In the genomic region with DNA sequence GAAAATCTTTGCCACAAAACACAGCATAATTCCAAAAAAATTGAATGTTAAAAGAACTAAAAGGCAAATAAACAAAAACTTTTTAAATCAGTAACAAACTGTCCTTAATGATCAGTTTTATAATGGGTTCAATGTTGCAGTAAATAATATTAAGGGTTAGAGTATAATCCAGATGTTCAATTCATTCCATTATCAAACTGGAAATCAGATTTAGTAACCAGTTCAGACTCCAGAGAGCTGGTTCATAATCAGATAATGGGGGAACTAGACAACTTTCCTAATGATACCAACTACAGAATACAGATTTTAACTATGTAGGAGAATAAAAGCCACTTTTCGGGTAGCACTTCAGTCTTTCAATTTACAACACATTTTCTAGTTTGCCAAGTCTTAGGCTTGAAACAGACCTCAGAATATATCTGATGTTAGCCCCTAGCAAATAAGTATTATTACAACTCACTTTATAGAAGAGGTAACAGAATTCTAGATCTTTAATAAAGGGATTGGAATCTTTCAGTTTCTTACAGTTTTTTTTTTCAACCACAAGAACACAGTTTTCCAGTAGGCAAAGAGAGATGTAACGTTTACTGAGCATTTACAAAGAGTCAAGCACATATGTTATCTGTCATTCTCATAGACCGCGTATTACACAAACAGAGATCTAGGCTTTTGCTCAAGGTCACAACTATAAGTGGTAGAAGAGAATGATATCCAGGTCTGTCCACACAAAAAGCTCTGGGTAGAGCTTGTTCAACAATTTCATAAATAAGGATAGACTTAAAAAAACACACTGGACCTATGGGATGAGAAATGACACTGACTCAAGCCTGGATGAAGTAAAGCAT, we compare ENCODE assay signal across 1 cellular context.
TF ChIP-seq lines count a peak whose summit lies in the region.

No MANE protein-coding gene starts in this region.

TF ChIP-seq in GM12878, 131 proteins besides CTCF, POLR2A, EP300 and RAD21:
- TF ChIP-seq MXI1 (IDR thresholded peaks at IDR 0.05; ENCODE audit: low read depth, low read length) (no peak), ZNF24 (IDR thresholded peaks at IDR 0.05) (no peak), E2F4 (IDR thresholded peaks at IDR 0.05; ENCODE audit: low read depth, low read length) (no peak), TCF12 (IDR thresholded peaks at IDR 0.05; ENCODE audit: low read depth, low read length) (no peak)
